In genomic region chr21:41903559-41904351, GRCh38 we compare ENCODE assay signal across 1 cellular context.
TF ChIP-seq lines count a peak whose summit lies in the region.

No MANE protein-coding gene starts in this region.

TF ChIP-seq in K562, 482 proteins besides CTCF, POLR2A, EP300 and RAD21:
- 0 out of 2 replicates have a peak, but pooled peaks have one; percentile 76 for TF ChIP-seq NR4A1 (CRISPR knock-in tag; IDR thresholded peaks at IDR 0.05)
- no peak for TF ChIP-seq NR4A1 (tag; IDR thresholded peaks at IDR 0.05)
- 0 out of 2 replicates have a peak, but pooled peaks have one; percentile 36 for TF ChIP-seq RBFOX2 (IDR thresholded peaks at IDR 0.05; ENCODE audit: low read depth, low read length)
- TF ChIP-seq YY1 (IDR thresholded peaks at IDR 0.05; ENCODE audit: borderline replicate concordance in 1 of 3, control insufficient read depth in 1 of 3, extremely low read depth in 1 of 3, insufficient read depth in 3 of 3, insufficient read length in 1 of 3, insufficient replicate concordance in 2 of 3, low read depth in 1 of 3, low read length in 2 of 3): peak in 1 of 3 experiments; percentile 50
- TF ChIP-seq ARNT (IDR thresholded peaks at IDR 0.05): no peak
- TF ChIP-seq MITF (IDR thresholded peaks at IDR 0.05): peak; percentile 36; the same call in 1 of the 2 replicates
- TF ChIP-seq TCF3 (CRISPR knock-in tag; IDR thresholded peaks at IDR 0.05): peak; percentile 39; the same call in 1 of the 2 replicates
- TF ChIP-seq EWSR1 (IDR thresholded peaks at IDR 0.05; ENCODE audit: borderline replicate concordance, low read depth, partially characterized antibody): no peak
- peak; percentile 68; the same call in 1 of the 2 replicates for TF ChIP-seq CTBP1 (IDR thresholded peaks at IDR 0.05; ENCODE audit: borderline replicate concordance)
- peak; percentile 95 for TF ChIP-seq ESRRA (IDR thresholded peaks at IDR 0.05; ENCODE audit: borderline replicate concordance, low read depth)
- 0 out of 4 replicates have a peak, but pooled peaks of 1 of the 2 experiments have one; percentile 27 for TF ChIP-seq KDM1A (IDR thresholded peaks at IDR 0.05)
- TF ChIP-seq TEAD4 (IDR thresholded peaks at IDR 0.05; ENCODE audit: low read length): peak; percentile 19; the same call in 1 of the 2 replicates
- no peak for TF ChIP-seq TEAD4 (CRISPR knock-in tag; IDR thresholded peaks at IDR 0.05; ENCODE audit: borderline replicate concordance)
- TF ChIP-seq POLR2G (IDR thresholded peaks at IDR 0.05; ENCODE audit: low read depth, low read length): 0 out of 2 replicates have a peak, but pooled peaks have one; percentile 37
- TF ChIP-seq PKNOX1 (IDR thresholded peaks at IDR 0.05): 0 out of 2 replicates have a peak, but pooled peaks have one; percentile 7
- TF ChIP-seq E2F3 (CRISPR knock-in tag; IDR thresholded peaks at IDR 0.05): 0 out of 2 replicates have a peak, but pooled peaks have one; percentile 44
- TF ChIP-seq CBFA2T3 (IDR thresholded peaks at IDR 0.05): peak; percentile 39; the same call in 1 of the 2 replicates
- TF ChIP-seq NR2C2 (CRISPR knock-in tag; IDR thresholded peaks at IDR 0.05): no peak
- peak; percentile 38; the same call in 1 of the 2 replicates for TF ChIP-seq NR2C2 (tag; IDR thresholded peaks at IDR 0.05)
- peak; percentile 33; the same call in 1 of the 2 replicates for TF ChIP-seq ZBTB7A (IDR thresholded peaks at IDR 0.05; ENCODE audit: borderline replicate concordance, control insufficient read depth, low read depth, low read length)
- TF ChIP-seq RCOR1 (IDR thresholded peaks at IDR 0.05; ENCODE audit: borderline replicate concordance in 1 of 2, low read depth in 2 of 2, low read length in 2 of 2): peak in 1 of 2 experiments; percentile 79; a peak in 2 of 4 replicates
- TF ChIP-seq ZNF76 (CRISPR knock-in tag; IDR thresholded peaks at IDR 0.05; ENCODE audit: borderline replicate concordance): 0 out of 2 replicates have a peak, but pooled peaks have one; percentile 34
- TF ChIP-seq ETV1 (tag; conservative IDR thresholded peaks at IDR 0.05; ENCODE audit: low read depth): peak; percentile 80
- TF ChIP-seq ZNF431 (CRISPR knock-in tag; IDR thresholded peaks at IDR 0.05): no peak
- TF ChIP-seq GABPB1 (CRISPR knock-in tag; IDR thresholded peaks at IDR 0.05): 0 out of 2 replicates have a peak, but pooled peaks have one; percentile 22
- TF ChIP-seq MNT (conservative IDR thresholded peaks at IDR 0.05): no peak
- TF ChIP-seq ZNF436 (CRISPR knock-in tag; IDR thresholded peaks at IDR 0.05): no peak
- no peak for TF ChIP-seq CREM (IDR thresholded peaks at IDR 0.05; ENCODE audit: low read depth)
- TF ChIP-seq ZZZ3 (IDR thresholded peaks at IDR 0.05): no peak
- peak; percentile 62 for TF ChIP-seq GABPA (tag; conservative IDR thresholded peaks at IDR 0.05; ENCODE audit: low read depth)
- peak; percentile 72; the same call in 1 of the 2 replicates for TF ChIP-seq ETV5 (CRISPR knock-in tag; IDR thresholded peaks at IDR 0.05; ENCODE audit: low read depth)
- TF ChIP-seq RREB1 (CRISPR knock-in tag; IDR thresholded peaks at IDR 0.05): 0 out of 2 replicates have a peak, but pooled peaks have one; percentile 39
- TF ChIP-seq FOSL1 (tag; conservative IDR thresholded peaks at IDR 0.05): 0 out of 2 replicates have a peak, but pooled peaks have one; percentile 24
- TF ChIP-seq RNF2 (IDR thresholded peaks at IDR 0.05): 0 out of 2 replicates have a peak, but pooled peaks have one; percentile 34
- peak; percentile 73 for TF ChIP-seq BHLHE40 (IDR thresholded peaks at IDR 0.05; ENCODE audit: low read length)
- no peak for TF ChIP-seq ZNF12 (CRISPR knock-in tag; IDR thresholded peaks at IDR 0.05)
